Comparison of ENCODE assay signal across 14 cellular contexts in the genomic region with DNA sequence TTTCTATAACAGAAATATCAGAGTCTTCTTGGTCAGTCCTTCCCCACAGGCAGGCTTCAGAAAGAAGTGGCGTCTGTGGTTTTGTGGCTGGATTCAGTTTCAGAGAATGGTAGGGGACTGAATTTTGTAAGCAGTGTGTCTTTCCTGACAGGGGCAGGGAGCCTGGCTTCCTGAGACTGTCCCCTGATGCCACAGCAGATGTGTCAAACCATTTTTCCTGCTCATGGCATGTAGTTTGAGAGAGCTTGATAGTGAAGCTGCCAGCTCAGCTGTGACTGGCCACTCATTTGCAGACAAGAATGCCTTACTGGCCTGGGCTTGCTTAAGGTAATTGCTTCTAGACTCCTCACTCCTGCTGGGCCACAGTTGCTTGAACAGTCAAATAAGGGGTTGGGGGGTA. TPM values are rescaled to one million over a fixed set of nuclear protein-coding genes. Genes with fewer than 3 reads are reported as not detected.
A peak's percentile ranks its signal among the peaks of the same experiment; 100 is the strongest.
DNase-seq lines count a peak whose midpoint lies in the region; ATAC-seq and TF ChIP-seq lines count a peak whose summit lies in the region.
"Had no signal": no experiment of that assay in that cellular context is flagged by ENCODE, and none has a peak within 500 bp of the region (broad histone marks: within the 10 kb centered on the region; RNA-seq: fewer than 3 reads in every experiment).

No MANE protein-coding gene starts in this region.

- H4K20me1 ChIP-seq in DND-41 (ENCODE audit: insufficient read depth, low read length) = no peaks in the 10 kb centered on the region

- H3K9me3 Mint-ChIP-seq in activated T-helper 2 cell treated with anti-CD3 and anti-CD28 coated beads, Interferon-gamma antibody, Interleukin-2, Interleukin-4, amounts not matched to agents 10 μg/mL and 5 μg/mL and 100 μg/mL, durations not matched to agents 14 hours and 24 hours and 36 hours = no peaks in the 10 kb centered on the region
- H3K9me3 Mint-ChIP-seq: CD4-positive, CD25-positive, alpha-beta regulatory T cell had no signal

- H3K4me2 ChIP-seq in DND-41 (ENCODE audit: insufficient read depth, low read length) = no peak overlapping the region

- no peak for TF ChIP-seq CTCF in DND-41 (IDR thresholded peaks at IDR 0.05; ENCODE audit: borderline replicate concordance, extremely low read depth, low read length, poor library complexity, severe bottlenecking)
- TF ChIP-seq CTCF in GM13977 (IDR thresholded peaks at IDR 0.05; ENCODE audit: extremely low read depth, insufficient read depth, missing control alignments) = no peak

- H3K36me3 Mint-ChIP-seq in activated T-helper 2 cell treated with anti-CD3 and anti-CD28 coated beads, Interferon-gamma antibody, Interleukin-2, Interleukin-4, amounts not matched to agents 10 μg/mL and 5 μg/mL and 100 μg/mL, durations not matched to agents 14 hours and 24 hours and 36 hours (ENCODE audit: low read depth) = peaks cover 39% of the 10 kb centered on the region

- DNase-seq in DND-41 (peak; percentile 26), GM13977 (ENCODE audit: low spot score) (peak; percentile 20), UCSD-AML1 (lab: John Stamatoyannopoulos, UW; ENCODE audit: unreplicated experiment) (peak; percentile 72), left cardiac atrium (no peak)
- no peak for DNase-seq in activated T-helper 2 cell treated with anti-CD3 and anti-CD28 coated beads, Interferon-gamma antibody, Interleukin-2, Interleukin-4, amounts not matched to agents 10 μg/mL and 5 μg/mL and 100 μg/mL, durations not matched to agents 14 hours and 24 hours and 36 hours (ENCODE audit: low spot score)
- DNase-seq: activated CD4-positive, alpha-beta T cell treated with anti-CD3 and anti-CD28 coated beads, Interleukin-2, amount 50 U/mL, for 4 hours; CD4-positive, CD25-positive, alpha-beta regulatory T cell; colonic mucosa; NCI-H1105; NCI-H82; SW 1271 had no signal

- in situ Hi-C loops in GM13977 (cut with MboI; ENCODE audit: low pct_unique_long_range_greater_than_20kb, low sequenced_read_pairs, unreplicated experiment) = no loop called here

- H2AFZ ChIP-seq in DND-41 (ENCODE audit: low read depth, low read length) = no peak overlapping the region

- H3K27ac ChIP-seq in DND-41 (ENCODE audit: low read length) = 0 out of 2 replicates have a peak overlapping the region, but pooled peaks have one; percentile 45
- H3K27ac ChIP-seq: colonic mucosa had no signal

- no peak overlapping the region for H3K4me3 ChIP-seq in DND-41 (ENCODE audit: low read depth in 1 of 2, low read length in 2 of 2)
- H3K4me3 ChIP-seq: colonic mucosa had no signal

- ATAC-seq in DND-41 (ENCODE audit: insufficient read depth, low read depth) (peak; percentile 67), HG03045 (IDR thresholded peaks at IDR 0.05; ENCODE audit: unreplicated experiment) (peak; percentile 55), HG03175 (IDR thresholded peaks at IDR 0.05; ENCODE audit: unreplicated experiment) (no peak), left cardiac atrium (no peak), HG03097 (IDR thresholded peaks at IDR 0.05; ENCODE audit: low FRiP score, unreplicated experiment) (no peak)

- H3K4me1 Mint-ChIP-seq in activated T-helper 2 cell treated with anti-CD3 and anti-CD28 coated beads, Interferon-gamma antibody, Interleukin-2, Interleukin-4, amounts not matched to agents 10 μg/mL and 5 μg/mL and 100 μg/mL, durations not matched to agents 14 hours and 24 hours and 36 hours (ENCODE audit: low read depth) = peaks cover 10% of the 10 kb centered on the region

- no peak overlapping the region for H3K4me3 Mint-ChIP-seq in activated T-helper 2 cell treated with anti-CD3 and anti-CD28 coated beads, Interferon-gamma antibody, Interleukin-2, Interleukin-4, amounts not matched to agents 10 μg/mL and 5 μg/mL and 100 μg/mL, durations not matched to agents 14 hours and 24 hours and 36 hours (ENCODE audit: low read depth)
- H3K4me3 Mint-ChIP-seq: CD4-positive, CD25-positive, alpha-beta regulatory T cell had no signal

- H3K9ac ChIP-seq in DND-41 (ENCODE audit: low read depth, low read length) = no peak overlapping the region

- H3K36me3 ChIP-seq in DND-41 (ENCODE audit: insufficient read depth, low read length) = peaks cover 42% of the 10 kb centered on the region
- H3K36me3 ChIP-seq: colonic mucosa had no signal

- peaks cover 9% of the 10 kb centered on the region; the same call in 1 of the 2 replicates for H3K4me1 ChIP-seq in DND-41 (ENCODE audit: insufficient read depth, low read length)

- H3K9me3 ChIP-seq in DND-41 (ENCODE audit: insufficient read depth, low read length, severe bottlenecking) = no peaks in the 10 kb centered on the region
- H3K9me3 ChIP-seq: colonic mucosa had no signal

- no peaks in the 10 kb centered on the region for H3K79me2 ChIP-seq in DND-41 (ENCODE audit: insufficient read depth, low read length)

- no peaks in the 10 kb centered on the region for H3K27me3 ChIP-seq in DND-41 (ENCODE audit: insufficient read depth, low read length, poor library complexity)
- H3K27me3 ChIP-seq: colonic mucosa had no signal

- intact Hi-C loops in activated T-helper 2 cell treated with anti-CD3 and anti-CD28 coated beads, Interferon-gamma antibody, Interleukin-2, Interleukin-4, amounts not matched to agents 10 μg/mL and 5 μg/mL and 100 μg/mL, durations not matched to agents 14 hours and 24 hours and 36 hours (cut with micrococcal nuclease) = no loop called here
- intact Hi-C loops in left cardiac atrium (cut with DNase I) = no loop called here

- no peaks in the 10 kb centered on the region for H3K27me3 Mint-ChIP-seq in activated T-helper 2 cell treated with anti-CD3 and anti-CD28 coated beads, Interferon-gamma antibody, Interleukin-2, Interleukin-4, amounts not matched to agents 10 μg/mL and 5 μg/mL and 100 μg/mL, durations not matched to agents 14 hours and 24 hours and 36 hours (ENCODE audit: low read depth)
- H3K27me3 Mint-ChIP-seq: CD4-positive, CD25-positive, alpha-beta regulatory T cell had no signal

- H3K27ac Mint-ChIP-seq in activated T-helper 2 cell treated with anti-CD3 and anti-CD28 coated beads, Interferon-gamma antibody, Interleukin-2, Interleukin-4, amounts not matched to agents 10 μg/mL and 5 μg/mL and 100 μg/mL, durations not matched to agents 14 hours and 24 hours and 36 hours = no peak overlapping the region
- H3K27ac Mint-ChIP-seq: CD4-positive, CD25-positive, alpha-beta regulatory T cell had no signal

RNA-seq across cellular contexts. Expression of gene LARS2, which starts 26.4 kb away (rescaled TPM):
- 32.8 and 37.5 TPM in 2 replicates for total RNA-seq in activated T-helper 2 cell treated with anti-CD3 and anti-CD28 coated beads, Interferon-gamma antibody, Interleukin-2, Interleukin-4, amounts not matched to agents 10 μg/mL and 5 μg/mL and 100 μg/mL, durations not matched to agents 14 hours and 24 hours and 36 hours
- 10 to 100 TPM; 13.5 to 14.4 TPM for total RNA-seq in left cardiac atrium

Comparison
In these comparisons a context has a peak if more than half of its experiments do, and no peak if none do; other contexts are left out.
1. ATAC-seq: peak in DND-41 (single experiment) and HG03045 (single experiment); none in HG03175 (single experiment), left cardiac atrium (0 of 2) and HG03097 (single experiment).
2. DNase-seq: peak in DND-41 (single experiment), GM13977 (single experiment) and UCSD-AML1 (single experiment); none in activated T-helper 2 cell treated with anti-CD3 and anti-CD28 coated beads, Interferon-gamma antibody, Interleukin-2, Interleukin-4, amounts not matched to agents 10 μg/mL and 5 μg/mL and 100 μg/mL, durations not matched to agents 14 hours and 24 hours and 36 hours (single experiment) and left cardiac atrium (single experiment).